8 cellular contexts compared by ENCODE assay signal in the genomic region with DNA sequence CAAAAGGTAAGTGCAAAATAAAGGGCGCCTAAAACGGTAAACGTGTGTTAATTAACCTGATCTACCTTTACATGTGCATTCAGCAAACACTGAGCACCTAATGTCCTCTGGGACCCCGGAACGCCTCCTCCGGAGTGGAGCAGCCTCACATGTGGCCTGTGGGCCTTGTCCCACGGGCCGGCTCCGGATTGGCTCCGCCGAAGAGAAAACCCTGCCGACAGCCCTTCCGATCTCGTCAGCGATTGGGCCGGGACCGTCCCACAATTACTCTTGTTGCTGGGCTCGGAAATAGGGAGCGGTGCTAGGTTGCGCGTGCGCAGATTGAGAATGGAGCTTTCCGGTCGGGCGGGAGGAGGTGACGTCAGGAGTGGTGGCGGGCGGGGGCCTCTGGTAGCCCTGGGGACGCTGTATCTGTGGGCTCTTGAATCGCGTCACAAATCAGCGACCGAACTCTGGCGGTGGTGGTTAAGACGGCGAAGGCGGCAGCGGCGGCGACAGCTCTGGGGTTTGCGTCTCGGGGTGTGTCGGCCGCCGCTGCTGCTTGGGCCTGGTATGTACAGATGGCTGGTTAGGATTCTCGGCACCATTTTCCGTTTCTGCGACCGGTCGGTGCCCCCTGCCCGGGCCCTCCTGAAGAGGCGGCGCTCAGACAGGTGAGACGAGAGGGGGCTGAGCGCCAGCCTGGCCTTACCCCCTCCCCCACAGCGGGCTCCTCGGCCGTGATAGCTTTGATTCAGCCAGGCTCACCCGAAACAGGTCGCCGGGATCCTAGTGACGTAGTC. TPM values are rescaled to one million over a fixed set of nuclear protein-coding genes. Genes with fewer than 3 reads are reported as not detected.
DNase-seq lines count a peak whose midpoint lies in the region; ATAC-seq and TF ChIP-seq lines count a peak whose summit lies in the region.

TSS of gene SENP2 (plus strand) at position 434 of the 782 bp plus-strand sequence. CDS start at position 553, 119 bp downstream.

- peaks cover 15% of the 10 kb centered on the region for H4K20me1 ChIP-seq in smooth muscle cell (ENCODE audit: low read depth)

- H3K4me1 ChIP-seq in smooth muscle cell (ENCODE audit: low read depth) = peaks cover 3% of the 10 kb centered on the region

- peak within 1 kb of the TSS; percentile 97 for H3K27ac Mint-ChIP-seq in activated B cell treated with CpG ODN at 0.5 μM for 24 hours

- H3K9me3 ChIP-seq in smooth muscle cell (replicated peaks; ENCODE audit: low read depth) = no peaks in the 10 kb centered on the region

- H3K9me3 Mint-ChIP-seq in activated B cell treated with CpG ODN at 0.5 μM for 24 hours = no peaks in the 10 kb centered on the region

- TF ChIP-seq CTCF in activated B cell treated with CpG ODN at 0.5 μM for 24 hours (IDR thresholded peaks at IDR 0.05) = no peak
- TF ChIP-seq CTCF in smooth muscle cell (IDR thresholded peaks at IDR 0.05; ENCODE audit: borderline replicate concordance, insufficient read depth, poor library complexity, severe bottlenecking) = no peak

- peak within 1 kb of the TSS; percentile 90 for H3K4me2 ChIP-seq in smooth muscle cell

- no peaks in the 10 kb centered on the region for H3K27me3 ChIP-seq in smooth muscle cell (ENCODE audit: low read depth)

- no peaks in the 10 kb centered on the region for H3F3A ChIP-seq in smooth muscle cell (ENCODE audit: low read depth)

- in situ Hi-C loops in GM18951 (cut with MboI; ENCODE audit: low sequenced_read_pairs, unreplicated experiment) = no loop called here

- CTCF ChIA-PET in activated B cell treated with CpG ODN at 0.5 μM for 24 hours (lab: Charles Lee) = interaction anchor here (1.0 to 1.9 kb wide), 3 partner anchors 12 to 17 kb away, joined by 3 to 5 read pairs (median 3); no protein-coding TSS in a partner anchor

- peak within 1 kb of the TSS; percentile 84 for H3K4me3 ChIP-seq in smooth muscle cell

- DNase-seq in AG08395 (ENCODE audit: low spot score) = peak; percentile 99
- DNase-seq in NCI-H345 (lab: John Stamatoyannopoulos, UW) = peak; percentile 100
- peak; percentile 98 for DNase-seq in activated B cell treated with CpG ODN at 0.5 μM for 24 hours
- DNase-seq in caudate nucleus (lab: John Stamatoyannopoulos, UW) = peak; percentile 92 to 100 (median 99)
- peak; percentile 96 for DNase-seq in iPS-NIHi7 (ENCODE audit: extremely low spot score)
- peak; percentile 98 for DNase-seq in smooth muscle cell (lab: John Stamatoyannopoulos, UW; ENCODE audit: unreplicated experiment)

- H3K4me1 Mint-ChIP-seq in activated B cell treated with CpG ODN at 0.5 μM for 24 hours = peaks cover 39% of the 10 kb centered on the region

- peak; percentile 97 for ATAC-seq in HG03196 (IDR thresholded peaks at IDR 0.05; ENCODE audit: unreplicated experiment)
- peak; percentile 95 for ATAC-seq in activated B cell treated with CpG ODN at 0.5 μM for 24 hours (ENCODE audit: low read depth)

- peak; percentile 81 for TF ChIP-seq POLR2A in GM18951 (IDR thresholded peaks at IDR 0.05; ENCODE audit: extremely low read depth, insufficient read depth, insufficient read length)

- POLR2A ChIA-PET in activated B cell treated with CpG ODN at 0.5 μM for 24 hours (lab: Charles Lee) = interaction anchor here (0.6 to 2.2 kb wide), 11 partner anchors 10 to 1197 kb away, joined by 3 to 64 read pairs (median 5); partner anchors contain the start of genes DNAJB11, EIF4A2, LIPH and TMEM41A

- no peaks in the 10 kb centered on the region for H3K27me3 Mint-ChIP-seq in activated B cell treated with CpG ODN at 0.5 μM for 24 hours

- H2AFZ ChIP-seq in smooth muscle cell (ENCODE audit: low read depth) = peak within 1 kb of the TSS; percentile 79

- WGBS in smooth muscle cell (ENCODE audit: low lambda C conversion rate) = under 1% methylated on average over 62 of the region's 62 CpGs

- peak within 1 kb of the TSS; percentile 95 for H3K27ac ChIP-seq in caudate nucleus (ENCODE audit: low read depth, low read length)
- peak within 1 kb of the TSS; percentile 97 for H3K27ac ChIP-seq in smooth muscle cell (ENCODE audit: low read depth)

- peaks cover 21% of the 10 kb centered on the region for H3K36me3 Mint-ChIP-seq in activated B cell treated with CpG ODN at 0.5 μM for 24 hours (ENCODE audit: low read depth)

- peak within 1 kb of the TSS; percentile 98 for H3K9ac ChIP-seq in smooth muscle cell (ENCODE audit: low read depth)

- H3K79me2 ChIP-seq in smooth muscle cell (ENCODE audit: low read depth) = peaks cover 26% of the 10 kb centered on the region

- H3K36me3 ChIP-seq in smooth muscle cell (ENCODE audit: low read depth) = no peaks in the 10 kb centered on the region

- peak within 1 kb of the TSS; percentile 97 for H3K4me3 Mint-ChIP-seq in activated B cell treated with CpG ODN at 0.5 μM for 24 hours

- intact Hi-C loops in activated B cell treated with CpG ODN at 0.5 μM for 24 hours (cut with micrococcal nuclease) = loop anchor here (1.0 to 2.0 kb wide), 6 partner anchors 9 to 981 kb away; partner anchors contain the start of genes TBCCD1 and TMEM41A

RNA-seq across cellular contexts. Expression of gene SENP2, which starts in this region (rescaled TPM):
- total RNA-seq in activated B cell treated with CpG ODN at 0.5 μM for 24 hours (42.2 and 47.1 TPM in 2 replicates), smooth muscle cell (22.9 and 51.4 TPM in 2 replicates)
- 27.4 and 28.0 TPM in 2 replicates for polyA plus RNA-seq in smooth muscle cell

Comparison
In these comparisons a context has a peak if more than half of its experiments do, and no peak if none do; other contexts are left out.
1. Peak in every context shown above with its lines: DNase-seq, ATAC-seq, H3K4me3 ChIP-seq and H3K27ac ChIP-seq.